8 cellular contexts compared by ENCODE assay signal in genomic region chr10:96124230-96125141, GRCh38. TPM values are rescaled to one million over a fixed set of nuclear protein-coding genes. Genes with fewer than 3 reads are reported as not detected.
A peak's percentile ranks its signal among the peaks of the same experiment; 100 is the strongest.
DNase-seq lines count a peak whose midpoint lies in the region; ATAC-seq and TF ChIP-seq lines count a peak whose summit lies in the region.

No MANE protein-coding gene starts in this region.

- TF ChIP-seq POLR2A in GM15510 (IDR thresholded peaks at IDR 0.05; ENCODE audit: borderline replicate concordance, extremely low read depth, insufficient read length): peak; percentile 25

- H3K4me3 ChIP-seq in cardiac fibroblast (replicated peaks in 1 of 2; ENCODE audit: low read depth in 2 of 2, low read length in 2 of 2): peak overlapping the region; percentile 25

- H3K36me3 Mint-ChIP-seq in mesothelial cell of epicardium: peaks cover 2% of the 10 kb centered on the region

- peaks cover 21% of the 10 kb centered on the region for H3K4me1 Mint-ChIP-seq in mesothelial cell of epicardium

- H3K27ac Mint-ChIP-seq in mesothelial cell of epicardium: peak overlapping the region; percentile 90

- H3K27me3 Mint-ChIP-seq in mesothelial cell of epicardium (ENCODE audit: low read depth): peaks cover 13% of the 10 kb centered on the region

- ATAC-seq in HG02970 (IDR thresholded peaks at IDR 0.05; ENCODE audit: low FRiP score, unreplicated experiment) (no peak), HG03097 (IDR thresholded peaks at IDR 0.05; ENCODE audit: low FRiP score, unreplicated experiment) (no peak), GM21717 (IDR thresholded peaks at IDR 0.05; ENCODE audit: unreplicated experiment) (no peak), HG03520 (IDR thresholded peaks at IDR 0.05; ENCODE audit: unreplicated experiment) (no peak)

- peaks cover 3% of the 10 kb centered on the region for H3K9me3 Mint-ChIP-seq in mesothelial cell of epicardium

- peak; percentile 69 for DNase-seq in NCI-H2227 (lab: John Stamatoyannopoulos, UW; ENCODE audit: unreplicated experiment)
- DNase-seq in cardiac fibroblast (ENCODE audit: low read depth in 2 of 2): peak; percentile 60 to 70
- no peak for DNase-seq in mesothelial cell of epicardium (ENCODE audit: low spot score in 2 of 2, unreplicated experiment in 2 of 2)

- TF ChIP-seq CTCF in cardiac fibroblast (IDR thresholded peaks at IDR 0.05; ENCODE audit: low read depth, low read length) (no peak), mesothelial cell of epicardium (IDR thresholded peaks at IDR 0.05; ENCODE audit: unreplicated experiment) (no peak)

- H3K4me3 Mint-ChIP-seq in mesothelial cell of epicardium: peak overlapping the region; percentile 74

RNA-seq across cellular contexts. Expression of gene ZNF518A, which starts 5.6 kb away (rescaled TPM):
- total RNA-seq in mesothelial cell of epicardium: 40.7 to 41.3 TPM (median 41.0 TPM) in 3 replicates

Comparison
In these comparisons a context has a peak if more than half of its experiments do, and no peak if none do; other contexts are left out.
1. DNase-seq: peak in NCI-H2227 (single experiment) and cardiac fibroblast (2 of 2); none in mesothelial cell of epicardium (0 of 2).